8 cellular contexts compared by ENCODE assay signal in the genomic region with DNA sequence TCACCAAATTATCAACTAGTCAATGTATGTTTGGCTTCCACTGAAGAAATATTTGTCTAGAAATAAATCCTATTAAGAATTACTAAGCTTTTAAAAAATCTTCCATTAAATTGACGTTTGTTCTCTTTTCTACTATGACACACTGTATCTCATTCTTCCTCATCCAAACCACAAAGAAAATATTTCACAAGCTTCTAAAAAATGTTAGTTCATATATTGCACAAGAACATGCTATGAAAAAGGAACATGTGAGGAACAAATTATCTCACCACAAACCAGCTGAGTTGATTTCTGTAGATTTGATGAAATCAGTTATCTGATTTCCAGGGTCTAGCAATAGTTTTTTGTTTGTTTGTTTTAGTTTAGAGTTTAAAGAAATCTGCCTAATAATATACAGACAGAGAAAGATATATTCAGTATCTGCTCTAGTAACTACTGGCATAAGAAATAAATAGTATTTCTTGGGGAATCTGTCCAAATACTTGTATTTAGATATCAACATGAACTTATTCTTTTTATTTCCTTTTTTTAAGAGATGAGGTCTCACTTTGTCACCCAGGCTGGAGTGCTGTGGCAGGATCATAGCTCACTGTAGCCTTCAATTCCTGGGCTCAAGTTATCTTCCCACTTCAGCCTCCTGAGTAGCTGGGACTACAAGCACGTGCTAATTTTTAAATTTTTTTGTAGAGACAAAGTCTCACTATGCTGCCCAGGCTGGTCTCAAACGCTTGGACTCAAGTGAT.
DNase-seq lines count a peak whose midpoint lies in the region; ATAC-seq and TF ChIP-seq lines count a peak whose summit lies in the region.

No MANE protein-coding gene starts in this region.

- ATAC-seq in HG03196 (IDR thresholded peaks at IDR 0.05; ENCODE audit: unreplicated experiment) (no peak), HG02973 (IDR thresholded peaks at IDR 0.05; ENCODE audit: unreplicated experiment) (no peak), GM21529 (IDR thresholded peaks at IDR 0.05; ENCODE audit: unreplicated experiment) (no peak), GM19452 (IDR thresholded peaks at IDR 0.05; ENCODE audit: unreplicated experiment) (no peak)

- H3K27ac ChIP-seq in RWPE1: peak overlapping the region; percentile 59

- CTCF ChIA-PET in RWPE1 (lab: Yijun Ruan, JAX): no interaction called here

- DNase-seq in GM04504 (ENCODE audit: low read depth): peak; percentile 68
- peak; percentile 41 for DNase-seq in RWPE1 (ENCODE audit: low spot score)
- DNase-seq in fibroblast of the aortic adventitia (ENCODE audit: low read depth): peak; percentile 96
- peak; percentile 80 for DNase-seq in skeletal muscle cell (ENCODE audit: low read depth)

- TF ChIP-seq CTCF in RWPE1 (conservative IDR thresholded peaks at IDR 0.05; ENCODE audit: low read depth): no peak
- no peak for TF ChIP-seq CTCF in fibroblast of the aortic adventitia (IDR thresholded peaks at IDR 0.05; ENCODE audit: insufficient read depth, low read length)

- H3K4me3 ChIP-seq in fibroblast of the aortic adventitia (ENCODE audit: low read depth, low read length) (no peak overlapping the region), skeletal muscle cell (ENCODE audit: low read depth, low read length) (no peak overlapping the region)

- POLR2A ChIA-PET in RWPE1 (lab: Yijun Ruan, JAX; ENCODE audit: low non-redundant PET): no interaction called here

Comparison
In these comparisons a context has a peak if more than half of its experiments do, and no peak if none do; other contexts are left out.
1. DNase-seq: peak in every context shown above with its lines; median percentile 96 in fibroblast of the aortic adventitia; 80 in skeletal muscle cell; 68 in GM04504; 41 in RWPE1.